Comparison of ENCODE assay signal across 22 cellular contexts in genomic region chr18:22429564-22429963, GRCh38. TPM values are rescaled to one million over a fixed set of nuclear protein-coding genes. Genes with fewer than 3 reads are reported as not detected.
A peak's percentile ranks its signal among the peaks of the same experiment; 100 is the strongest.
DNase-seq lines count a peak whose midpoint lies in the region; ATAC-seq and TF ChIP-seq lines count a peak whose summit lies in the region.
"Had no signal": no experiment of that assay in that cellular context is flagged by ENCODE, and none has a peak within 500 bp of the region (broad histone marks: within the 10 kb centered on the region; RNA-seq: fewer than 3 reads in every experiment).

No MANE protein-coding gene starts in this region.

- CTCF ChIA-PET in activated naive CD4-positive, alpha-beta T cell treated with anti-CD3 and anti-CD28 coated beads, Interleukin-2, amount 10 ng/mL, durations not matched to agents 7 days and 5 days (lab: Charles Lee), result no interaction called here

- H3K27me3 Mint-ChIP-seq in natural killer cell (ENCODE audit: low read depth in 2 of 2), result no peaks in the 10 kb centered on the region
- H3K27me3 Mint-ChIP-seq in natural killer cell treated with Interleukin-12 subunit alpha and Interleukin-12 subunit beta and Interleukin-15 and Interleukin-18, amount 100 ng/mL, for 72 hours, result peaks cover 0 to 2% of the 10 kb centered on the region in 2 donors
- no peaks in the 10 kb centered on the region for H3K27me3 Mint-ChIP-seq in central memory CD8-positive, alpha-beta T cell
- no peaks in the 10 kb centered on the region for H3K27me3 Mint-ChIP-seq in progenitor cell of endocrine pancreas
- H3K27me3 Mint-ChIP-seq in activated naive CD4-positive, alpha-beta T cell treated with anti-CD3 and anti-CD28 coated beads, Interleukin-2, amount 10 ng/mL, durations not matched to agents 7 days and 5 days, result no peaks in the 10 kb centered on the region
- H3K27me3 Mint-ChIP-seq: IgD-negative memory B cell had no signal

- DNase-seq in natural killer cell (no peak), progenitor cell of endocrine pancreas (ENCODE audit: low spot score, unreplicated experiment) (no peak)
- DNase-seq in natural killer cell treated with Interleukin-12 subunit alpha and Interleukin-12 subunit beta and Interleukin-15 and Interleukin-18, amount 100 ng/mL, for 72 hours (ENCODE audit: low spot score), result no peak
- DNase-seq in central memory CD8-positive, alpha-beta T cell (ENCODE audit: low spot score in 2 of 2), result no peak
- no peak for DNase-seq in activated naive CD4-positive, alpha-beta T cell treated with anti-CD3 and anti-CD28 coated beads, Interleukin-2, amount 10 ng/mL, durations not matched to agents 7 days and 5 days
- DNase-seq in stimulated activated CD8-positive, alpha-beta memory T cell treated with anti-CD3 and anti-CD28 coated beads, Interleukin-4, amount 100 ng/mL, for 48 hours, result no peak
- DNase-seq: BE2C; C1 segment of cervical spinal cord; Caco-2; CD4-positive, CD25-positive, alpha-beta regulatory T cell; DMS153; DMS79; GDM1; GOT3; H7; HFFc6 had no signal

- TF ChIP-seq CTCF in natural killer cell (IDR thresholded peaks at IDR 0.05) (no peak), progenitor cell of endocrine pancreas (IDR thresholded peaks at IDR 0.05; ENCODE audit: unreplicated experiment) (no peak)

- H3K36me3 Mint-ChIP-seq in natural killer cell (no peaks in the 10 kb centered on the region), progenitor cell of endocrine pancreas (ENCODE audit: insufficient read depth) (no peaks in the 10 kb centered on the region)
- H3K36me3 Mint-ChIP-seq in natural killer cell treated with Interleukin-12 subunit alpha and Interleukin-12 subunit beta and Interleukin-15 and Interleukin-18, amount 100 ng/mL, for 72 hours, result no peaks in the 10 kb centered on the region
- H3K36me3 Mint-ChIP-seq in central memory CD8-positive, alpha-beta T cell (ENCODE audit: insufficient read depth), result no peaks in the 10 kb centered on the region
- no peaks in the 10 kb centered on the region for H3K36me3 Mint-ChIP-seq in activated naive CD4-positive, alpha-beta T cell treated with anti-CD3 and anti-CD28 coated beads, Interleukin-2, amount 10 ng/mL, durations not matched to agents 7 days and 5 days
- H3K36me3 Mint-ChIP-seq: CD4-positive, CD25-positive, alpha-beta regulatory T cell had no signal

- peak overlapping the region; percentile 62 for H3K4me3 Mint-ChIP-seq in natural killer cell
- no peak overlapping the region for H3K4me3 Mint-ChIP-seq in natural killer cell treated with Interleukin-12 subunit alpha and Interleukin-12 subunit beta and Interleukin-15 and Interleukin-18, amount 100 ng/mL, for 72 hours
- peak overlapping the region; percentile 3 for H3K4me3 Mint-ChIP-seq in central memory CD8-positive, alpha-beta T cell
- H3K4me3 Mint-ChIP-seq in progenitor cell of endocrine pancreas (ENCODE audit: low read depth), result no peak overlapping the region
- H3K4me3 Mint-ChIP-seq in activated naive CD4-positive, alpha-beta T cell treated with anti-CD3 and anti-CD28 coated beads, Interleukin-2, amount 10 ng/mL, durations not matched to agents 7 days and 5 days, result no peak overlapping the region
- H3K4me3 Mint-ChIP-seq: CD4-positive, CD25-positive, alpha-beta regulatory T cell; HFFc6; IgD-negative memory B cell had no signal

- H3K27ac Mint-ChIP-seq in natural killer cell (peak overlapping the region; percentile 76 to 87), progenitor cell of endocrine pancreas (peak overlapping the region; percentile 43)
- no peak overlapping the region for H3K27ac Mint-ChIP-seq in natural killer cell treated with Interleukin-12 subunit alpha and Interleukin-12 subunit beta and Interleukin-15 and Interleukin-18, amount 100 ng/mL, for 72 hours
- H3K27ac Mint-ChIP-seq in central memory CD8-positive, alpha-beta T cell (ENCODE audit: low read depth), result peak overlapping the region; percentile 4
- no peak overlapping the region for H3K27ac Mint-ChIP-seq in activated naive CD4-positive, alpha-beta T cell treated with anti-CD3 and anti-CD28 coated beads, Interleukin-2, amount 10 ng/mL, durations not matched to agents 7 days and 5 days
- H3K27ac Mint-ChIP-seq: CD4-positive, CD25-positive, alpha-beta regulatory T cell; HFFc6 had no signal

- ATAC-seq in natural killer cell (peak; percentile 65 to 91 (median 88)), GM21515 (IDR thresholded peaks at IDR 0.05; ENCODE audit: unreplicated experiment) (no peak)
- no peak for ATAC-seq in natural killer cell treated with Interleukin-12 subunit alpha and Interleukin-12 subunit beta and Interleukin-15 and Interleukin-18, amount 100 ng/mL, for 72 hours
- ATAC-seq in central memory CD8-positive, alpha-beta T cell (replicated peaks; ENCODE audit: extremely low read depth, poor library complexity, severe bottlenecking), result no peak
- ATAC-seq: HCT116 had no signal

- H3K4me1 Mint-ChIP-seq in natural killer cell (peaks cover 33 to 37% of the 10 kb centered on the region in 2 donors), progenitor cell of endocrine pancreas (ENCODE audit: low read depth) (peaks cover 35% of the 10 kb centered on the region)
- peaks cover 12 to 20% of the 10 kb centered on the region in 2 donors for H3K4me1 Mint-ChIP-seq in natural killer cell treated with Interleukin-12 subunit alpha and Interleukin-12 subunit beta and Interleukin-15 and Interleukin-18, amount 100 ng/mL, for 72 hours (ENCODE audit: low read depth in 2 of 2)
- H3K4me1 Mint-ChIP-seq in central memory CD8-positive, alpha-beta T cell, result peaks cover 18% of the 10 kb centered on the region
- H3K4me1 Mint-ChIP-seq in activated naive CD4-positive, alpha-beta T cell treated with anti-CD3 and anti-CD28 coated beads, Interleukin-2, amount 10 ng/mL, durations not matched to agents 7 days and 5 days, result no peaks in the 10 kb centered on the region
- H3K4me1 Mint-ChIP-seq: CD4-positive, CD25-positive, alpha-beta regulatory T cell; IgD-negative memory B cell had no signal

- intact Hi-C loops in natural killer cell (cut with micrococcal nuclease), result no loop called here

- H3K9me3 Mint-ChIP-seq in natural killer cell (peaks cover 0 to 3% of the 10 kb centered on the region in 2 donors), progenitor cell of endocrine pancreas (ENCODE audit: low read depth) (peaks cover 4% of the 10 kb centered on the region)
- peaks cover 5% of the 10 kb centered on the region for H3K9me3 Mint-ChIP-seq in natural killer cell treated with Interleukin-12 subunit alpha and Interleukin-12 subunit beta and Interleukin-15 and Interleukin-18, amount 100 ng/mL, for 72 hours
- peaks cover 5% of the 10 kb centered on the region for H3K9me3 Mint-ChIP-seq in central memory CD8-positive, alpha-beta T cell
- no peaks in the 10 kb centered on the region for H3K9me3 Mint-ChIP-seq in activated naive CD4-positive, alpha-beta T cell treated with anti-CD3 and anti-CD28 coated beads, Interleukin-2, amount 10 ng/mL, durations not matched to agents 7 days and 5 days
- H3K9me3 Mint-ChIP-seq: HFFc6 had no signal

RNA-seq across cellular contexts. Expression of gene CTAGE1, which starts 11.8 kb away (rescaled TPM):
- total RNA-seq in natural killer cell (not detected), progenitor cell of endocrine pancreas (not detected in 2 replicates)
- not detected for total RNA-seq in natural killer cell treated with Interleukin-12 subunit alpha and Interleukin-12 subunit beta and Interleukin-15 and Interleukin-18, amount 100 ng/mL, for 72 hours
- total RNA-seq: A172; Caco-2; CD4-positive, CD25-positive, alpha-beta regulatory T cell; Daoy; H7; HT1080 had no signal

Comparison
In these comparisons a context has a peak if more than half of its experiments do, and no peak if none do; other contexts are left out.
1. ATAC-seq: peak in natural killer cell (3 of 3); none in natural killer cell treated with Interleukin-12 subunit alpha and Interleukin-12 subunit beta and Interleukin-15 and Interleukin-18, amount 100 ng/mL, for 72 hours (0 of 2), central memory CD8-positive, alpha-beta T cell (single experiment) and GM21515 (single experiment).
2. H3K27ac Mint-ChIP-seq: peak in natural killer cell (2 of 2), central memory CD8-positive, alpha-beta T cell (single experiment) and progenitor cell of endocrine pancreas (single experiment); none in natural killer cell treated with Interleukin-12 subunit alpha and Interleukin-12 subunit beta and Interleukin-15 and Interleukin-18, amount 100 ng/mL, for 72 hours (0 of 2) and activated naive CD4-positive, alpha-beta T cell treated with anti-CD3 and anti-CD28 coated beads, Interleukin-2, amount 10 ng/mL, durations not matched to agents 7 days and 5 days (single experiment).
3. H3K4me3 Mint-ChIP-seq: peak in natural killer cell (single experiment) and central memory CD8-positive, alpha-beta T cell (single experiment); none in natural killer cell treated with Interleukin-12 subunit alpha and Interleukin-12 subunit beta and Interleukin-15 and Interleukin-18, amount 100 ng/mL, for 72 hours (single experiment), progenitor cell of endocrine pancreas (single experiment) and activated naive CD4-positive, alpha-beta T cell treated with anti-CD3 and anti-CD28 coated beads, Interleukin-2, amount 10 ng/mL, durations not matched to agents 7 days and 5 days (single experiment).